ENCODE assay signal across 25 cellular contexts in genomic region chr6:37477186-37477585, GRCh38.
"Had no signal": no experiment of that assay in that cellular context is flagged by ENCODE, and none has a peak within 500 bp of the region (broad histone marks: within the 10 kb centered on the region; RNA-seq: fewer than 3 reads in every experiment).

No MANE protein-coding gene starts in this region.

- H2AFZ ChIP-seq: hepatocyte had no signal

- H3K9me3 ChIP-seq: colonic mucosa, gastrocnemius medialis, left ventricle myocardium inferior, neutrophil, sigmoid colon, testis, transverse colon, uterus had no signal

- H3K4me1 ChIP-seq: colonic mucosa, transverse colon, uterus had no signal

- FAIRE-seq: small intestine had no signal

- H3K27me3 ChIP-seq: colonic mucosa, dorsolateral prefrontal cortex, gastrocnemius medialis, hepatocyte, neutrophil, sigmoid colon, testis, transverse colon, uterus had no signal

- H3K79me2 ChIP-seq: hepatocyte had no signal

- H3K27ac ChIP-seq: colonic mucosa, gastrocnemius medialis, hepatocyte, left ventricle myocardium inferior, neutrophil, sigmoid colon, testis, transverse colon, uterus, VCaP had no signal

- DNase-seq: activated CD4-positive, alpha-beta T cell treated with anti-CD3 and anti-CD28 coated beads for 48 hours; activated CD4-positive, alpha-beta T cell treated with anti-CD3 and anti-CD28 coated beads, Interleukin-2, amount 50 U/mL, for 48 hours; activated CD8-positive, alpha-beta memory T cell treated with anti-CD3 and anti-CD28 coated beads for 24 hours; activated gamma-delta T cell treated with Interleukin-2 at 50 U/mL for 16 hours; cerebellar nuclear complex; colonic mucosa; dorsolateral prefrontal cortex; effector memory CD4-positive, alpha-beta T cell; erythroblast; gastrocnemius medialis; islet precursor cell; left ventricle myocardium inferior; sigmoid colon; small intestine; stimulated activated CD4-positive, alpha-beta T cell treated with anti-CD3 and anti-CD28 coated beads, Interleukin-4, amount 100 ng/mL, for 4 hours; stimulated activated CD8-positive, alpha-beta memory T cell treated with anti-CD3 and anti-CD28 coated beads, Interleukin-4, amount 100 ng/mL, for 48 hours; stimulated activated naive CD4-positive, alpha-beta T cell; T-helper 1 cell; testis; transverse colon; uterus had no signal

- ATAC-seq: gastrocnemius medialis had no signal

- H3K4me2 ChIP-seq: hepatocyte had no signal

- H3K36me3 ChIP-seq: uterus had no signal

- H3K4me3 ChIP-seq: colonic mucosa, dorsolateral prefrontal cortex, gastrocnemius medialis, hepatocyte, left ventricle myocardium inferior, lung, sigmoid colon, testis, transverse colon, uterus had no signal
